In genomic region chr1:8517579-8518489, GRCh38 we compare ENCODE assay signal across 11 cellular contexts.
DNase-seq lines count a peak whose midpoint lies in the region; ATAC-seq, FAIRE-seq and TF ChIP-seq lines count a peak whose summit lies in the region.
"Had no signal": no experiment of that assay in that cellular context is flagged by ENCODE, and none has a peak within 500 bp of the region (broad histone marks: within the 10 kb centered on the region; RNA-seq: fewer than 3 reads in every experiment).

No MANE protein-coding gene starts in this region.

- no peaks in the 10 kb centered on the region for H3K36me3 ChIP-seq in GM12878 (ENCODE audit: control insufficient read depth in 2 of 2, insufficient read depth in 2 of 2, low read length in 1 of 2)
- no peaks in the 10 kb centered on the region for H3K36me3 ChIP-seq in left lung

- H3K4me1 Mint-ChIP-seq in activated naive CD4-positive, alpha-beta T cell treated with anti-CD3 and anti-CD28 coated beads, Interleukin-2, amount 50 U/mL, for 24 hours = peaks cover 84% of the 10 kb centered on the region
- H3K4me1 Mint-ChIP-seq in type B pancreatic cell (ENCODE audit: unreplicated experiment) = peaks cover 40% of the 10 kb centered on the region

- peak overlapping the region; percentile 78 for H3K4me3 Mint-ChIP-seq in activated naive CD4-positive, alpha-beta T cell treated with anti-CD3 and anti-CD28 coated beads, Interleukin-2, amount 50 U/mL, for 24 hours
- H3K4me3 Mint-ChIP-seq in type B pancreatic cell = no peak overlapping the region

- H3K9ac ChIP-seq in GM12878 (ENCODE audit: control insufficient read depth, insufficient read depth, low read length) = no peak overlapping the region

- peak overlapping the region; percentile 97 for H3K27ac Mint-ChIP-seq in activated naive CD4-positive, alpha-beta T cell treated with anti-CD3 and anti-CD28 coated beads, Interleukin-2, amount 50 U/mL, for 24 hours
- H3K27ac Mint-ChIP-seq in type B pancreatic cell = peak overlapping the region; percentile 50

- FAIRE-seq in GM12878 (lab: Jason Lieb, UNC) = no peak

- H3K9me3 Mint-ChIP-seq in activated naive CD4-positive, alpha-beta T cell treated with anti-CD3 and anti-CD28 coated beads, Interleukin-2, amount 50 U/mL, for 24 hours = no peaks in the 10 kb centered on the region
- no peaks in the 10 kb centered on the region for H3K9me3 Mint-ChIP-seq in type B pancreatic cell
- H3K9me3 Mint-ChIP-seq: activated naive CD8-positive, alpha-beta T cell treated with anti-CD3 and anti-CD28 coated beads, Interleukin-2, amount 10 ng/mL, durations not matched to agents 7 days and 5 days had no signal

- WGBS in GM12878 (ENCODE audit: insufficient coverage, insufficient replicate concordance, low lambda C conversion rate, missing lambda C conversion rate) = 90% methylated on average over 7 of the region's 7 CpGs

- no peak for TF ChIP-seq RAD21 in GM12878 (IDR thresholded peaks at IDR 0.05; ENCODE audit: insufficient read depth, low read depth, low read length)

- intact Hi-C loops in GM12878 (cut with micrococcal nuclease; ENCODE audit: unreplicated experiment) = no loop called here
- intact Hi-C loops in left lung (cut with DNase I) = no loop called here

- no TSS peak for BruUV-seq in GM12878 (replicated peaks; lab: Mats Ljungman, UMichigan)

- H3K27me3 Mint-ChIP-seq in activated naive CD4-positive, alpha-beta T cell treated with anti-CD3 and anti-CD28 coated beads, Interleukin-2, amount 50 U/mL, for 24 hours = no peaks in the 10 kb centered on the region
- H3K27me3 Mint-ChIP-seq in type B pancreatic cell = no peaks in the 10 kb centered on the region
- H3K27me3 Mint-ChIP-seq: activated naive CD8-positive, alpha-beta T cell treated with anti-CD3 and anti-CD28 coated beads, Interleukin-2, amount 10 ng/mL, durations not matched to agents 7 days and 5 days had no signal

- no peak overlapping the region for H2AFZ ChIP-seq in GM12878 (ENCODE audit: control insufficient read depth, low read depth, low read length)

- H3K36me3 Mint-ChIP-seq in activated naive CD4-positive, alpha-beta T cell treated with anti-CD3 and anti-CD28 coated beads, Interleukin-2, amount 50 U/mL, for 24 hours = peaks cover 4% of the 10 kb centered on the region
- peaks cover 9% of the 10 kb centered on the region for H3K36me3 Mint-ChIP-seq in type B pancreatic cell

- DNase-seq in activated naive CD4-positive, alpha-beta T cell treated with Interleukin-2 at 50 U/mL for 16 hours = no peak
- no peak for DNase-seq in GM12878 (ENCODE audit: low read depth, low spot score)
- DNase-seq in left lung = no peak
- no peak for DNase-seq in type B pancreatic cell (ENCODE audit: extremely low spot score, unreplicated experiment)
- no peak for DNase-seq in amniotic stem cell (lab: John Stamatoyannopoulos, UW)
- no peak for DNase-seq in GM13977 (ENCODE audit: low spot score)
- DNase-seq in OCI-M2 (lab: John Stamatoyannopoulos, UW; ENCODE audit: unreplicated experiment) = no peak
- DNase-seq: activated naive CD8-positive, alpha-beta T cell treated with anti-CD3 and anti-CD28 coated beads, Interleukin-2, amount 10 ng/mL, durations not matched to agents 7 days and 5 days had no signal

- H3K4me3 ChIP-seq in GM12878 (no peak overlapping the region), left lung (no peak overlapping the region)

- H3K27me3 ChIP-seq in GM12878 (replicated peaks in 1 of 2; ENCODE audit: control insufficient read depth in 2 of 2, insufficient read depth in 2 of 2, low read length in 1 of 2) = no peaks in the 10 kb centered on the region
- no peaks in the 10 kb centered on the region for H3K27me3 ChIP-seq in left lung

- H3K9me3 ChIP-seq in GM12878 (replicated peaks; ENCODE audit: control insufficient read depth, insufficient read depth, low read length) = no peaks in the 10 kb centered on the region
- no peaks in the 10 kb centered on the region for H3K9me3 ChIP-seq in left lung

- H4K20me1 ChIP-seq in GM12878 (ENCODE audit: control insufficient read depth, insufficient read depth) = no peaks in the 10 kb centered on the region

- no peak for TF ChIP-seq EP300 in GM12878 (IDR thresholded peaks at IDR 0.05; ENCODE audit: borderline replicate concordance in 1 of 2, control insufficient read depth in 1 of 2, low read depth in 2 of 2, low read length in 2 of 2)

- H3K27ac ChIP-seq in GM12878 (ENCODE audit: control insufficient read depth, insufficient read depth) = no peak overlapping the region
- peak overlapping the region in 1 of 2 donors; percentile 40 for H3K27ac ChIP-seq in left lung
- H3K27ac ChIP-seq: C4-2B had no signal

- TF ChIP-seq CTCF in GM12878 (IDR thresholded peaks at IDR 0.05 in 2 of 3, conservative IDR thresholded peaks at IDR 0.05 in 1 of 3; ENCODE audit: control insufficient read depth in 2 of 3, extremely low read depth in 1 of 3, insufficient read depth in 1 of 3, low read depth in 3 of 3, low read length in 3 of 3) = no peak
- no peak for TF ChIP-seq CTCF in left lung (IDR thresholded peaks at IDR 0.05)
- no peak for TF ChIP-seq CTCF in type B pancreatic cell (conservative IDR thresholded peaks at IDR 0.05)
- no peak for TF ChIP-seq CTCF in GM13977 (IDR thresholded peaks at IDR 0.05; ENCODE audit: extremely low read depth, insufficient read depth, missing control alignments)

- RAD21 ChIA-PET in GM12878 (lab: Charles Lee; ENCODE audit: unreplicated experiment) = interaction anchor here (0.9 to 1.2 kb wide), 2 partner anchors 8 to 16 kb away, joined by 3 to 8 read pairs; no protein-coding TSS in a partner anchor

- TF ChIP-seq POLR2A in GM12878 (IDR thresholded peaks at IDR 0.05; ENCODE audit: low read depth, low read length) = no peak

- ATAC-seq in GM12878 (no peak), left lung (peak; percentile 21)
- ATAC-seq: HCT116 had no signal

- SMC1A ChIA-PET in GM12878 (lab: Charles Lee; ENCODE audit: uncharacterized antibody, unreplicated experiment) = interaction anchor here (0.8 to 5.4 kb wide), 6 partner anchors 8 to 37 kb away, joined by 3 to 34 read pairs (median 4); no protein-coding TSS in a partner anchor

- POLR2A ChIA-PET in GM12878 (lab: Charles Lee) = interaction anchor here (0.7 to 2.7 kb wide), 2 partner anchors 8 to 15 kb away, joined by 3 to 14 read pairs; no protein-coding TSS in a partner anchor

- CTCF ChIA-PET in GM12878 (lab: Yijun Ruan, JAX) = no interaction called here

- in situ Hi-C loops in GM12878 (cut with MboI) = no loop called here
- in situ Hi-C loops in GM13977 (cut with MboI; ENCODE audit: low pct_unique_long_range_greater_than_20kb, low sequenced_read_pairs, unreplicated experiment) = no loop called here

- H3K4me1 ChIP-seq in GM12878 (ENCODE audit: control insufficient read depth, insufficient read depth, low read length) = peaks cover 11% of the 10 kb centered on the region
- H3K4me1 ChIP-seq in left lung = peaks cover 0 to 28% of the 10 kb centered on the region in 2 donors

- no peaks in the 10 kb centered on the region; the same call in 1 of the 2 replicates for H3K79me2 ChIP-seq in GM12878 (ENCODE audit: control insufficient read depth, insufficient read depth, low read length)

- no peak overlapping the region for H3K4me2 ChIP-seq in GM12878 (ENCODE audit: control insufficient read depth, insufficient read depth)

TF ChIP-seq in GM12878, 131 proteins besides CTCF, POLR2A, EP300 and RAD21:
- TF ChIP-seq LARP7 (IDR thresholded peaks at IDR 0.05) = no peak
- peak; percentile 62; the same call in 1 of the 2 replicates for TF ChIP-seq BMI1 (IDR thresholded peaks at IDR 0.05; ENCODE audit: borderline replicate concordance)
